ENCODE assay signal across 1 cellular context in the genomic region with DNA sequence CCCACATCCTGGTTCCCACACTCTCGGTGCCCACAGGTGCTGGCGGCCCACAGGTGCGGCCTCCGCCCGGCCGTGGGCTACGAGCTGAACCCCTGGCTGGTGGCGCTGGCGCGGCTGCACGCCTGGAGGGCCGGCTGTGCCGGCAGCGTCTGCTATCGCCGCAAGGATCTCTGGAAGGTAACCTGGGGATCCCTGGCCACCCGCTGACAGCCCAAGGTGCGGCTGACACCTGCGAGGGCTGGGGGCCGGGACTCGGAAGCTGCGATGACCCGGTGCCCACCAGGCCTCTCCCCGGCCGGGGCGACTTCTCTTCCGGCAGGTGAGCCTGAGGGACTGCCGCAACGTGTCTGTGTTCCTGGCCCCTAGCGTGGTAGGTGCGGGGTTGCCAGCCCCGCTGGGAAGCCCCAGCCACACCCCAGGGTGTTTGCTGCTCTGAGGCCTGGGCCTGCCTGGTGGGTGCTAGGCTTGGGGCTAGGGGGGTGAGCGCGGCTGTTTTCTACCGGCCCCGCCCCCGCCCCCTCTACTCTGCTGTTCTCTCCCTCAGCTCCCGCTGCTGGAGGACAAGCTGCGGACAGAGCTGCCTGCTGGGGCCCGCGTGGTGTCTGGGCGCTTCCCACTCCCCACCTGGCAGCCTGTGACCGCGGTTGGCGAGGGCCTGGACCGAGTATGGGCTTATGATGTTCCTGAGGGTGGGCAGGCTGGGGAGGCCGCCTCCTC.
TF ChIP-seq lines count a peak whose summit lies in the region.

No MANE protein-coding gene starts in this region.

TF ChIP-seq in HEK293, 187 proteins besides CTCF, POLR2A, EP300 and RAD21 (continued from another document):
- TF ChIP-seq, protein P1, sequence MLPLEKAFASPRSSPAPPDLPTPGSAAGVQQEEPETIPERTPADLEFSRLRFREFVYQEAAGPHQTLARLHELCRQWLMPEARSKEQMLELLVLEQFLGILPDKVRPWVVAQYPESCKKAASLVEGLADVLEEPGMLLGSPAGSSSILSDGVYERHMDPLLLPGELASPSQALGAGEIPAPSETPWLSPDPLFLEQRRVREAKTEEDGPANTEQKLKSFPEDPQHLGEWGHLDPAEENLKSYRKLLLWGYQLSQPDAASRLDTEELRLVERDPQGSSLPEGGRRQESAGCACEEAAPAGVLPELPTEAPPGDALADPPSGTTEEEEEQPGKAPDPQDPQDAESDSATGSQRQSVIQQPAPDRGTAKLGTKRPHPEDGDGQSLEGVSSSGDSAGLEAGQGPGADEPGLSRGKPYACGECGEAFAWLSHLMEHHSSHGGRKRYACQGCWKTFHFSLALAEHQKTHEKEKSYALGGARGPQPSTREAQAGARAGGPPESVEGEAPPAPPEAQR (tag by site-specific recombination; IDR thresholded peaks at IDR 0.05): no peak
- TF ChIP-seq, protein P2, sequence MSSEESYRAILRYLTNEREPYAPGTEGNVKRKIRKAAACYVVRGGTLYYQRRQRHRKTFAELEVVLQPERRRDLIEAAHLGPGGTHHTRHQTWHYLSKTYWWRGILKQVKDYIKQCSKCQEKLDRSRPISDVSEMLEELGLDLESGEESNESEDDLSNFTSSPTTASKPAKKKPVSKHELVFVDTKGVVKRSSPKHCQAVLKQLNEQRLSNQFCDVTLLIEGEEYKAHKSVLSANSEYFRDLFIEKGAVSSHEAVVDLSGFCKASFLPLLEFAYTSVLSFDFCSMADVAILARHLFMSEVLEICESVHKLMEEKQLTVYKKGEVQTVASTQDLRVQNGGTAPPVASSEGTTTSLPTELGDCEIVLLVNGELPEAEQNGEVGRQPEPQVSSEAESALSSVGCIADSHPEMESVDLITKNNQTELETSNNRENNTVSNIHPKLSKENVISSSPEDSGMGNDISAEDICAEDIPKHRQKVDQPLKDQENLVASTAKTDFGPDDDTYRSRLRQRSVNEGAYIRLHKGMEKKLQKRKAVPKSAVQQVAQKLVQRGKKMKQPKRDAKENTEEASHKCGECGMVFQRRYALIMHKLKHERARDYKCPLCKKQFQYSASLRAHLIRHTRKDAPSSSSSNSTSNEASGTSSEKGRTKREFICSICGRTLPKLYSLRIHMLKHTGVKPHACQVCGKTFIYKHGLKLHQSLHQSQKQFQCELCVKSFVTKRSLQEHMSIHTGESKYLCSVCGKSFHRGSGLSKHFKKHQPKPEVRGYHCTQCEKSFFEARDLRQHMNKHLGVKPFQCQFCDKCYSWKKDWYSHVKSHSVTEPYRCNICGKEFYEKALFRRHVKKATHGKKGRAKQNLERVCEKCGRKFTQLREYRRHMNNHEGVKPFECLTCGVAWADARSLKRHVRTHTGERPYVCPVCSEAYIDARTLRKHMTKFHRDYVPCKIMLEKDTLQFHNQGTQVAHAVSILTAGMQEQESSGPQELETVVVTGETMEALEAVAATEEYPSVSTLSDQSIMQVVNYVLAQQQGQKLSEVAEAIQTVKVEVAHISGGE (tag by site-specific recombination; conservative IDR thresholded peaks at IDR 0.05; ENCODE audit: low read depth): no peak
- TF ChIP-seq ZNF558 (tag by site-specific recombination; IDR thresholded peaks at IDR 0.05): no peak
- TF ChIP-seq, protein P3, sequence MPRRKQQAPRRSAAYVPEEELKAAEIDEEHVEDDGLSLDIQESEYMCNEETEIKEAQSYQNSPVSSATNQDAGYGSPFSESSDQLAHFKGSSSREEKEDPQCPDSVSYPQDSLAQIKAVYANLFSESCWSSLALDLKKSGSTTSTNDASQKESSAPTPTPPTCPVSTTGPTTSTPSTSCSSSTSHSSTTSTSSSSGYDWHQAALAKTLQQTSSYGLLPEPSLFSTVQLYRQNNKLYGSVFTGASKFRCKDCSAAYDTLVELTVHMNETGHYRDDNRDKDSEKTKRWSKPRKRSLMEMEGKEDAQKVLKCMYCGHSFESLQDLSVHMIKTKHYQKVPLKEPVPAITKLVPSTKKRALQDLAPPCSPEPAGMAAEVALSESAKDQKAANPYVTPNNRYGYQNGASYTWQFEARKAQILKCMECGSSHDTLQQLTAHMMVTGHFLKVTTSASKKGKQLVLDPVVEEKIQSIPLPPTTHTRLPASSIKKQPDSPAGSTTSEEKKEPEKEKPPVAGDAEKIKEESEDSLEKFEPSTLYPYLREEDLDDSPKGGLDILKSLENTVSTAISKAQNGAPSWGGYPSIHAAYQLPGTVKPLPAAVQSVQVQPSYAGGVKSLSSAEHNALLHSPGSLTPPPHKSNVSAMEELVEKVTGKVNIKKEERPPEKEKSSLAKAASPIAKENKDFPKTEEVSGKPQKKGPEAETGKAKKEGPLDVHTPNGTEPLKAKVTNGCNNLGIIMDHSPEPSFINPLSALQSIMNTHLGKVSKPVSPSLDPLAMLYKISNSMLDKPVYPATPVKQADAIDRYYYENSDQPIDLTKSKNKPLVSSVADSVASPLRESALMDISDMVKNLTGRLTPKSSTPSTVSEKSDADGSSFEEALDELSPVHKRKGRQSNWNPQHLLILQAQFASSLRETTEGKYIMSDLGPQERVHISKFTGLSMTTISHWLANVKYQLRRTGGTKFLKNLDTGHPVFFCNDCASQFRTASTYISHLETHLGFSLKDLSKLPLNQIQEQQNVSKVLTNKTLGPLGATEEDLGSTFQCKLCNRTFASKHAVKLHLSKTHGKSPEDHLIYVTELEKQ (tag by site-specific recombination; IDR thresholded peaks at IDR 0.05; ENCODE audit: borderline replicate concordance): no peak
- no peak for TF ChIP-seq ZNF654 (tag by site-specific recombination; IDR thresholded peaks at IDR 0.05; ENCODE audit: low read depth)
- no peak for TF ChIP-seq ZNF600 (tag by site-specific recombination; IDR thresholded peaks at IDR 0.05)
- no peak for TF ChIP-seq SCRT2 (tag by site-specific recombination; IDR thresholded peaks at IDR 0.05)
- no peak for TF ChIP-seq ZNF658 (tag by site-specific recombination; IDR thresholded peaks at IDR 0.05)
- no peak for TF ChIP-seq ZNF132 (tag by site-specific recombination; IDR thresholded peaks at IDR 0.05; ENCODE audit: borderline replicate concordance)
- TF ChIP-seq RBAK (tag by site-specific recombination; IDR thresholded peaks at IDR 0.05): no peak
- TF ChIP-seq ZSCAN23 (tag by site-specific recombination; IDR thresholded peaks at IDR 0.05): no peak
- TF ChIP-seq ZNF16 (tag by site-specific recombination; IDR thresholded peaks at IDR 0.05; ENCODE audit: low read depth): no peak
- TF ChIP-seq, protein P4, sequence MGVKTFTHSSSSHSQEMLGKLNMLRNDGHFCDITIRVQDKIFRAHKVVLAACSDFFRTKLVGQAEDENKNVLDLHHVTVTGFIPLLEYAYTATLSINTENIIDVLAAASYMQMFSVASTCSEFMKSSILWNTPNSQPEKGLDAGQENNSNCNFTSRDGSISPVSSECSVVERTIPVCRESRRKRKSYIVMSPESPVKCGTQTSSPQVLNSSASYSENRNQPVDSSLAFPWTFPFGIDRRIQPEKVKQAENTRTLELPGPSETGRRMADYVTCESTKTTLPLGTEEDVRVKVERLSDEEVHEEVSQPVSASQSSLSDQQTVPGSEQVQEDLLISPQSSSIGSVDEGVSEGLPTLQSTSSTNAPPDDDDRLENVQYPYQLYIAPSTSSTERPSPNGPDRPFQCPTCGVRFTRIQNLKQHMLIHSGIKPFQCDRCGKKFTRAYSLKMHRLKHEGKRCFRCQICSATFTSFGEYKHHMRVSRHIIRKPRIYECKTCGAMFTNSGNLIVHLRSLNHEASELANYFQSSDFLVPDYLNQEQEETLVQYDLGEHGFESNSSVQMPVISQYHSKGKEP (tag by site-specific recombination; IDR thresholded peaks at IDR 0.05): no peak
- TF ChIP-seq ZNF335 (tag by site-specific recombination; conservative IDR thresholded peaks at IDR 0.05): no peak
- TF ChIP-seq ZBTB8A (tag by site-specific recombination; IDR thresholded peaks at IDR 0.05): no peak
- TF ChIP-seq ZNF549 (tag by site-specific recombination; IDR thresholded peaks at IDR 0.05): no peak
- TF ChIP-seq ZEB2 (tag by site-specific recombination; IDR thresholded peaks at IDR 0.05): 0 out of 2 replicates have a peak, but pooled peaks have one; percentile 35
- peak; percentile 49 for TF ChIP-seq ZNF341 (tag by site-specific recombination; IDR thresholded peaks at IDR 0.05; ENCODE audit: low read depth)
- TF ChIP-seq ZNF214 (tag by site-specific recombination; IDR thresholded peaks at IDR 0.05; ENCODE audit: borderline replicate concordance): no peak
- peak; percentile 49; the same call in 1 of the 2 replicates for TF ChIP-seq GLIS1 (tag by site-specific recombination; IDR thresholded peaks at IDR 0.05)
- no peak for TF ChIP-seq HOXA7 (CRISPR knock-in tag; IDR thresholded peaks at IDR 0.05; ENCODE audit: borderline replicate concordance)
- TF ChIP-seq ZIC2 (tag by site-specific recombination; IDR thresholded peaks at IDR 0.05): peak; percentile 81
- peak; percentile 74 for TF ChIP-seq EGR2 (tag by site-specific recombination; IDR thresholded peaks at IDR 0.05; ENCODE audit: low read depth)
- TF ChIP-seq HOXC10 (CRISPR knock-in tag; IDR thresholded peaks at IDR 0.05): no peak
- TF ChIP-seq ZNF366 (tag by site-specific recombination; conservative IDR thresholded peaks at IDR 0.05): no peak
- no peak for TF ChIP-seq ZNF19 (tag by site-specific recombination; IDR thresholded peaks at IDR 0.05; ENCODE audit: low read depth)
- TF ChIP-seq ZNF223 (tag by site-specific recombination; IDR thresholded peaks at IDR 0.05): no peak
- peak; percentile 20; the same call in 1 of the 2 replicates for TF ChIP-seq GLIS2 (tag by site-specific recombination; IDR thresholded peaks at IDR 0.05)
- TF ChIP-seq ZNF354C (tag by site-specific recombination; IDR thresholded peaks at IDR 0.05; ENCODE audit: borderline replicate concordance, low read depth): no peak
- TF ChIP-seq KLF8 (tag by site-specific recombination; IDR thresholded peaks at IDR 0.05): peak; percentile 35; the same call in 1 of the 2 replicates
- no peak for TF ChIP-seq SP3 (tag by site-specific recombination; IDR thresholded peaks at IDR 0.05)
- TF ChIP-seq MYNN (tag by site-specific recombination; IDR thresholded peaks at IDR 0.05; ENCODE audit: borderline replicate concordance): no peak
- TF ChIP-seq, protein P5, sequence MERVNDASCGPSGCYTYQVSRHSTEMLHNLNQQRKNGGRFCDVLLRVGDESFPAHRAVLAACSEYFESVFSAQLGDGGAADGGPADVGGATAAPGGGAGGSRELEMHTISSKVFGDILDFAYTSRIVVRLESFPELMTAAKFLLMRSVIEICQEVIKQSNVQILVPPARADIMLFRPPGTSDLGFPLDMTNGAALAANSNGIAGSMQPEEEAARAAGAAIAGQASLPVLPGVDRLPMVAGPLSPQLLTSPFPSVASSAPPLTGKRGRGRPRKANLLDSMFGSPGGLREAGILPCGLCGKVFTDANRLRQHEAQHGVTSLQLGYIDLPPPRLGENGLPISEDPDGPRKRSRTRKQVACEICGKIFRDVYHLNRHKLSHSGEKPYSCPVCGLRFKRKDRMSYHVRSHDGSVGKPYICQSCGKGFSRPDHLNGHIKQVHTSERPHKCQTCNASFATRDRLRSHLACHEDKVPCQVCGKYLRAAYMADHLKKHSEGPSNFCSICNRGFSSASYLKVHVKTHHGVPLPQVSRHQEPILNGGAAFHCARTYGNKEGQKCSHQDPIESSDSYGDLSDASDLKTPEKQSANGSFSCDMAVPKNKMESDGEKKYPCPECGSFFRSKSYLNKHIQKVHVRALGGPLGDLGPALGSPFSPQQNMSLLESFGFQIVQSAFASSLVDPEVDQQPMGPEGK (tag by site-specific recombination; IDR thresholded peaks at IDR 0.05): peak; percentile 75
- no peak for TF ChIP-seq ZNF785 (tag by site-specific recombination; IDR thresholded peaks at IDR 0.05)
- no peak for TF ChIP-seq ZFP37 (tag by site-specific recombination; IDR thresholded peaks at IDR 0.05)
- TF ChIP-seq ZBTB1 (tag by site-specific recombination; IDR thresholded peaks at IDR 0.05): no peak
- TF ChIP-seq WT1 (tag by site-specific recombination; IDR thresholded peaks at IDR 0.05): no peak
- no peak for TF ChIP-seq ZNF501 (tag by site-specific recombination; IDR thresholded peaks at IDR 0.05)
- no peak for TF ChIP-seq SP7 (tag by site-specific recombination; IDR thresholded peaks at IDR 0.05)
- TF ChIP-seq, protein P6, sequence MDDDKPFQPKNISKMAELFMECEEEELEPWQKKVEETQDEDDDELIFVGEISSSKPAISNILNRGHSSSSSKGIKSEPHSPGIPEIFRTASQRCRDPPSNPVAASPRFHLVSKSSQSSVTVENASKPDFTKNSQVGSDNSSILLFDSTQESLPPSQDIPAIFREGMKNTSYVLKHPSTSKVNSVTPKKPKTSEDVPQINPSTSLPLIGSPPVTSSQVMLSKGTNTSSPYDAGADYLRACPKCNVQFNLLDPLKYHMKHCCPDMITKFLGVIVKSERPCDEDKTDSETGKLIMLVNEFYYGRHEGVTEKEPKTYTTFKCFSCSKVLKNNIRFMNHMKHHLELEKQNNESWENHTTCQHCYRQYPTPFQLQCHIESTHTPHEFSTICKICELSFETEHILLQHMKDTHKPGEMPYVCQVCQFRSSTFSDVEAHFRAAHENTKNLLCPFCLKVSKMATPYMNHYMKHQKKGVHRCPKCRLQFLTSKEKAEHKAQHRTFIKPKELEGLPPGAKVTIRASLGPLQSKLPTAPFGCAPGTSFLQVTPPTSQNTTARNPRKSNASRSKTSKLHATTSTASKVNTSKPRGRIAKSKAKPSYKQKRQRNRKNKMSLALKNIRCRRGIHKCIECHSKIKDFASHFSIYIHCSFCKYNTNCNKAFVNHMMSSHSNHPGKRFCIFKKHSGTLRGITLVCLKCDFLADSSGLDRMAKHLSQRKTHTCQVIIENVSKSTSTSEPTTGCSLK (tag by site-specific recombination; IDR thresholded peaks at IDR 0.05): no peak
- TF ChIP-seq GFI1B (tag by site-specific recombination; IDR thresholded peaks at IDR 0.05): no peak
- no peak for TF ChIP-seq ZNF2 (tag by site-specific recombination; IDR thresholded peaks at IDR 0.05)
- no peak for TF ChIP-seq ZBTB20 (tag by site-specific recombination; IDR thresholded peaks at IDR 0.05)
- no peak for TF ChIP-seq KLF10 (tag by site-specific recombination; IDR thresholded peaks at IDR 0.05)
- no peak for TF ChIP-seq ZNF610 (tag by site-specific recombination; IDR thresholded peaks at IDR 0.05; ENCODE audit: borderline replicate concordance)
- TF ChIP-seq ZBTB17 (tag by site-specific recombination; IDR thresholded peaks at IDR 0.05): no peak
- no peak for TF ChIP-seq ZNF660 (tag by site-specific recombination; IDR thresholded peaks at IDR 0.05)
- TF ChIP-seq SETDB1 (IDR thresholded peaks at IDR 0.05; ENCODE audit: insufficient read length, low read length): no peak
- no peak for TF ChIP-seq ZNF624 (tag by site-specific recombination; IDR thresholded peaks at IDR 0.05)
- no peak for TF ChIP-seq ZNF324 (tag by site-specific recombination; IDR thresholded peaks at IDR 0.05)
- TF ChIP-seq SP2 (tag by site-specific recombination; IDR thresholded peaks at IDR 0.05): peak; percentile 32; the same call in 1 of the 2 replicates
- TF ChIP-seq, protein P7, sequence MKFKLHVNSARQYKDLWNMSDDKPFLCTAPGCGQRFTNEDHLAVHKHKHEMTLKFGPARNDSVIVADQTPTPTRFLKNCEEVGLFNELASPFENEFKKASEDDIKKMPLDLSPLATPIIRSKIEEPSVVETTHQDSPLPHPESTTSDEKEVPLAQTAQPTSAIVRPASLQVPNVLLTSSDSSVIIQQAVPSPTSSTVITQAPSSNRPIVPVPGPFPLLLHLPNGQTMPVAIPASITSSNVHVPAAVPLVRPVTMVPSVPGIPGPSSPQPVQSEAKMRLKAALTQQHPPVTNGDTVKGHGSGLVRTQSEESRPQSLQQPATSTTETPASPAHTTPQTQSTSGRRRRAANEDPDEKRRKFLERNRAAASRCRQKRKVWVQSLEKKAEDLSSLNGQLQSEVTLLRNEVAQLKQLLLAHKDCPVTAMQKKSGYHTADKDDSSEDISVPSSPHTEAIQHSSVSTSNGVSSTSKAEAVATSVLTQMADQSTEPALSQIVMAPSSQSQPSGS (tag by site-specific recombination; IDR thresholded peaks at IDR 0.05; ENCODE audit: low read depth): no peak
